ENCODE assay signal across 8 cellular contexts in the genomic region with DNA sequence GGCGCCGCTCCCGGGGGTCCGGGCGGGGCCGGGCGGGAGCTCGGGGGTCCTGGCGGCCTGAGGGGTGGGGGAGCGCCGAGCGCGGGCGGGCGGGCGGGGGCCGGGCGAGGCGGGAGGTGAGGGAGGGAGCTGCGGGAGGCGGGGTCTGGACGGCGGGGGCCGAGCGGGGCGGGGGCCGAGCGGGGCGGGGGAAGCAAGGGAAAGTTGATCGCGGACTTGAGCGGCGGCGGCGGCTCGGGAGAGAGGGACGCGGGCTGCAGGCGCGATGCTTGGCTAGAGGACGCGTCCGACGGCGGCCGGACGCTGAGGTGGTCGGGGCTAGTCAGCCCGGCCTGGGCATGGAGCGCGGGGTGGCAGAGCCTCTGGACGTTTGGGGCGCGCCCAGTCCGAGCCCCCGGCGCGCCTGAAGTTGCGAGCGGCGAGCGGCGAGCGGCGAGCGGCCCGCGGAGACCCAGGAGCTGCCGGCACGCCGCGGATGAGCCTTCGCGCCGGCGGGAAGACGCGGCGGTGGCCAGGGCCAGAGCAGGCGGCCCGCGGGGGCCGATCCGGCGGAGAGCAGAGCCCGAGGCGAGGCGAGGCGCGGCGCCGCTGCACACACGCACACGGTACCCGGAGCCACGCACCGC. TPM values are rescaled to one million over a fixed set of nuclear protein-coding genes. Genes with fewer than 3 reads are reported as not detected.
A peak's percentile ranks its signal among the peaks of the same experiment; 100 is the strongest.
DNase-seq lines count a peak whose midpoint lies in the region; ATAC-seq and TF ChIP-seq lines count a peak whose summit lies in the region.

A gene (plus strand): TSS at position 207 of the 626 bp plus-strand sequence. CDS start 42,912 bp downstream, outside the sequence.

- intact Hi-C loops in activated CD4-positive, alpha-beta T cell treated with anti-CD3 and anti-CD28 coated beads for 36 hours (cut with DNase I, micrococcal nuclease): loop anchor here (1.0 to 5.0 kb wide), 6 partner anchors 173 to 415 kb away; no protein-coding TSS in a partner anchor
- intact Hi-C loops in heart left ventricle (cut with DNase I): loop anchor here (1.0 to 10.0 kb wide), 18 partner anchors 38 to 418 kb away; no protein-coding TSS in a partner anchor

- H3K9ac ChIP-seq in rectal smooth muscle tissue (ENCODE audit: low read length): no peak within 1 kb of the TSS

- DNase-seq in activated CD4-positive, alpha-beta T cell treated with anti-CD3 and anti-CD28 coated beads for 36 hours: peak; percentile 27
- no peak for DNase-seq in activated CD4-positive, alpha-beta T cell treated with anti-CD3 and anti-CD28 coated beads for 1 hour
- DNase-seq in T-cell (peak in 1 of 34 experiments; percentile 21), heart left ventricle (peak; percentile 45 to 74 (median 52)), cerebellar nuclear complex (lab: John Stamatoyannopoulos, UW) (no peak), brain microvascular endothelial cell (no peak)

- in situ Hi-C loops in brain microvascular endothelial cell (cut with HindIII; ENCODE audit: low pct_ligation_motif_present, low sequenced_read_pairs): no loop called here

- WGBS in heart left ventricle, 4 donors: 0 to 1% (median 0%) methylated on average over 18 to 97 of the region's 97 CpGs

- no peak for TF ChIP-seq POLR2A in heart left ventricle (IDR thresholded peaks at IDR 0.05)

- TF ChIP-seq CTCF in heart left ventricle (IDR thresholded peaks at IDR 0.05): no peak
- no peak for TF ChIP-seq CTCF in brain microvascular endothelial cell (IDR thresholded peaks at IDR 0.05; ENCODE audit: low read depth, low read length, missing control alignments)

- POLR2A ChIA-PET in activated CD4-positive, alpha-beta T cell treated with anti-CD3 and anti-CD28 coated beads for 36 hours (lab: Charles Lee): no interaction called here
- POLR2A ChIA-PET in T-cell (lab: Charles Lee): no interaction called here

- H3K27ac Mint-ChIP-seq in activated CD4-positive, alpha-beta T cell treated with anti-CD3 and anti-CD28 coated beads for 36 hours: no peak within 1 kb of the TSS
- H3K27ac Mint-ChIP-seq in T-cell: no peak within 1 kb of the TSS

- H3K36me3 ChIP-seq in heart left ventricle (no peaks in the 10 kb centered on the region), rectal smooth muscle tissue (ENCODE audit: control insufficient read depth, insufficient read depth, low read length) (no peaks in the 10 kb centered on the region), brain microvascular endothelial cell (replicated peaks) (no peaks in the 10 kb centered on the region)

- H3K9me3 Mint-ChIP-seq in activated CD4-positive, alpha-beta T cell treated with anti-CD3 and anti-CD28 coated beads for 36 hours (ENCODE audit: low read depth): no peaks in the 10 kb centered on the region
- no peaks in the 10 kb centered on the region for H3K9me3 Mint-ChIP-seq in T-cell

- CTCF ChIA-PET in activated CD4-positive, alpha-beta T cell treated with anti-CD3 and anti-CD28 coated beads for 36 hours (lab: Charles Lee): interaction anchor here (0.6 to 4.5 kb wide), 10 partner anchors 12 to 1377 kb away, joined by 3 to 37 read pairs (median 3); no protein-coding TSS in a partner anchor
- CTCF ChIA-PET in T-cell (lab: Charles Lee): no interaction called here

- H3K4me1 Mint-ChIP-seq in activated CD4-positive, alpha-beta T cell treated with anti-CD3 and anti-CD28 coated beads for 36 hours: peaks cover 8% of the 10 kb centered on the region
- peaks cover 7 to 11% (median 8%) of the 10 kb centered on the region in 3 donors for H3K4me1 Mint-ChIP-seq in T-cell

- H3K27me3 ChIP-seq in heart left ventricle (peaks cover 0 to 47% (median 18%) of the 10 kb centered on the region in 9 donors), rectal smooth muscle tissue (ENCODE audit: control insufficient read depth, insufficient read depth, low read length) (peaks cover 26% of the 10 kb centered on the region), brain microvascular endothelial cell (replicated peaks) (peaks cover 64% of the 10 kb centered on the region)

- H3K4me3 ChIP-seq in heart left ventricle (peak within 1 kb of the TSS; percentile 37 to 79 (median 58)), rectal smooth muscle tissue (ENCODE audit: low read length) (peak within 1 kb of the TSS; percentile 52), brain microvascular endothelial cell (ENCODE audit: low read depth, low read length) (no peak within 1 kb of the TSS)

- H3K36me3 Mint-ChIP-seq in activated CD4-positive, alpha-beta T cell treated with anti-CD3 and anti-CD28 coated beads for 36 hours (ENCODE audit: low read depth): no peaks in the 10 kb centered on the region
- no peaks in the 10 kb centered on the region for H3K36me3 Mint-ChIP-seq in T-cell

- H3K27me3 Mint-ChIP-seq in activated CD4-positive, alpha-beta T cell treated with anti-CD3 and anti-CD28 coated beads for 36 hours: peaks cover 49% of the 10 kb centered on the region
- peaks cover 42 to 72% of the 10 kb centered on the region in 2 donors for H3K27me3 Mint-ChIP-seq in T-cell

- H3K9me3 ChIP-seq in heart left ventricle: no peaks in the 10 kb centered on the region

- H3K27ac ChIP-seq in heart left ventricle (peak within 1 kb of the TSS in 9 of 12 donors; percentile 4 to 73 (median 59)), rectal smooth muscle tissue (ENCODE audit: low read depth, low read length) (no peak within 1 kb of the TSS), brain microvascular endothelial cell (no peak within 1 kb of the TSS)

- peak; percentile 21 for ATAC-seq in activated CD4-positive, alpha-beta T cell treated with anti-CD3 and anti-CD28 coated beads for 36 hours
- peak; percentile 34 to 42 (median 39) for ATAC-seq in T-cell (replicated peaks in 1 of 4)
- ATAC-seq in heart left ventricle: peak in 3 of 4 donors; percentile 36 to 62 (median 51)
- ATAC-seq in GM21529 (IDR thresholded peaks at IDR 0.05; ENCODE audit: unreplicated experiment): no peak

- H3K4me1 ChIP-seq in heart left ventricle: peaks cover 0 to 28% (median 12%) of the 10 kb centered on the region in 12 donors
- peaks cover 3% of the 10 kb centered on the region for H3K4me1 ChIP-seq in rectal smooth muscle tissue (ENCODE audit: control insufficient read depth, insufficient read depth, low read length)

- peak within 1 kb of the TSS; percentile 45 for H3K4me3 Mint-ChIP-seq in activated CD4-positive, alpha-beta T cell treated with anti-CD3 and anti-CD28 coated beads for 36 hours
- peak within 1 kb of the TSS; percentile 62 to 78 (median 68) for H3K4me3 Mint-ChIP-seq in T-cell

RNA-seq across cellular contexts. Expression of the gene that starts here (rescaled TPM):
- 1 to 10 TPM; 1.5 to 1.6 TPM for total RNA-seq in activated CD4-positive, alpha-beta T cell treated with anti-CD3 and anti-CD28 coated beads for 36 hours
- total RNA-seq in T-cell: 10 to 100 TPM in 1 of 5 donors, 1 to 10 TPM in 4; 2.6 to 21.4 (median 3.0) TPM
- total RNA-seq in heart left ventricle: 1 to 10 TPM; 1.2 to 8.6 (median 4.5) TPM
- polyA plus RNA-seq in heart left ventricle: 1 to 10 TPM; 1.9 to 3.3 TPM

Comparison
In these comparisons a context has a peak if more than half of its experiments do, and no peak if none do; other contexts are left out.
1. DNase-seq: peak in activated CD4-positive, alpha-beta T cell treated with anti-CD3 and anti-CD28 coated beads for 36 hours (single experiment) and heart left ventricle (5 of 5); none in activated CD4-positive, alpha-beta T cell treated with anti-CD3 and anti-CD28 coated beads for 1 hour (single experiment), cerebellar nuclear complex (0 of 2) and brain microvascular endothelial cell (single experiment).
2. H3K27ac ChIP-seq: peak in heart left ventricle (9 of 12); none in rectal smooth muscle tissue (single experiment) and brain microvascular endothelial cell (single experiment).